2 cellular contexts compared by ENCODE assay signal in the genomic region with DNA sequence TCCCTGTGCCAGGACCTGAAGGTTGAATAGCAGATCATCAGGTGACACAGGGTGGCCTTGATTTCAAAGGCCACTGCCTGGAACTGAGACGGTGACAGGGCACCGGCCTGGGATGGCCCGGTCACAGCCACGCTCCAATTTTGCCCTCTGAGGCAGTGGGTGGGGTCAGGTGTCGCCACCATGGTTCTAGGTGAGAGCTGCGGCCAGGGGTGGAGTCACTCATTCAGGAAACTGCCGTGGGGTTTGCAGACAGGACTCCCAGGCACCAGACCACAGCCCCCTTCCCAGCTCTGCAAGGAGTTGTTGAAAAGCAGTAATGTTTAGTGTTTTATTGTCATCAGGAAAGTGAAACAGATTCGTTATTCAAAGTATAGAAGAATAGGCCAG.
TF ChIP-seq lines count a peak whose summit lies in the region.

No MANE protein-coding gene starts in this region.

TF ChIP-seq in liver, 16 proteins besides CTCF, POLR2A, EP300 and RAD21:
- TF ChIP-seq MAX (IDR thresholded peaks at IDR 0.05), result peak; percentile 98
- peak in 1 of 2 donors; percentile 75 for TF ChIP-seq JUND (IDR thresholded peaks at IDR 0.05)
- TF ChIP-seq, protein P1, sequence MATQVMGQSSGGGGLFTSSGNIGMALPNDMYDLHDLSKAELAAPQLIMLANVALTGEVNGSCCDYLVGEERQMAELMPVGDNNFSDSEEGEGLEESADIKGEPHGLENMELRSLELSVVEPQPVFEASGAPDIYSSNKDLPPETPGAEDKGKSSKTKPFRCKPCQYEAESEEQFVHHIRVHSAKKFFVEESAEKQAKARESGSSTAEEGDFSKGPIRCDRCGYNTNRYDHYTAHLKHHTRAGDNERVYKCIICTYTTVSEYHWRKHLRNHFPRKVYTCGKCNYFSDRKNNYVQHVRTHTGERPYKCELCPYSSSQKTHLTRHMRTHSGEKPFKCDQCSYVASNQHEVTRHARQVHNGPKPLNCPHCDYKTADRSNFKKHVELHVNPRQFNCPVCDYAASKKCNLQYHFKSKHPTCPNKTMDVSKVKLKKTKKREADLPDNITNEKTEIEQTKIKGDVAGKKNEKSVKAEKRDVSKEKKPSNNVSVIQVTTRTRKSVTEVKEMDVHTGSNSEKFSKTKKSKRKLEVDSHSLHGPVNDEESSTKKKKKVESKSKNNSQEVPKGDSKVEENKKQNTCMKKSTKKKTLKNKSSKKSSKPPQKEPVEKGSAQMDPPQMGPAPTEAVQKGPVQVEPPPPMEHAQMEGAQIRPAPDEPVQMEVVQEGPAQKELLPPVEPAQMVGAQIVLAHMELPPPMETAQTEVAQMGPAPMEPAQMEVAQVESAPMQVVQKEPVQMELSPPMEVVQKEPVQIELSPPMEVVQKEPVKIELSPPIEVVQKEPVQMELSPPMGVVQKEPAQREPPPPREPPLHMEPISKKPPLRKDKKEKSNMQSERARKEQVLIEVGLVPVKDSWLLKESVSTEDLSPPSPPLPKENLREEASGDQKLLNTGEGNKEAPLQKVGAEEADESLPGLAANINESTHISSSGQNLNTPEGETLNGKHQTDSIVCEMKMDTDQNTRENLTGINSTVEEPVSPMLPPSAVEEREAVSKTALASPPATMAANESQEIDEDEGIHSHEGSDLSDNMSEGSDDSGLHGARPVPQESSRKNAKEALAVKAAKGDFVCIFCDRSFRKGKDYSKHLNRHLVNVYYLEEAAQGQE (IDR thresholded peaks at IDR 0.05), result peak; percentile 89
- TF ChIP-seq SP1 (IDR thresholded peaks at IDR 0.05), result peak; percentile 100
- TF ChIP-seq TAF1 (conservative IDR thresholded peaks at IDR 0.05), result peak; percentile 83
- peak in 1 of 2 donors; percentile 88 for TF ChIP-seq EGR1 (IDR thresholded peaks at IDR 0.05; ENCODE audit: low read depth in 2 of 2)
- TF ChIP-seq FOXA2 (IDR thresholded peaks at IDR 0.05), result peak; percentile 57
- TF ChIP-seq NR2F2 (IDR thresholded peaks at IDR 0.05), result peak; percentile 75
- peak in 1 of 2 donors; percentile 65 for TF ChIP-seq GABPA (IDR thresholded peaks at IDR 0.05 in 1 of 2, conservative IDR thresholded peaks at IDR 0.05 in 1 of 2)
- peak; percentile 95 to 97 for TF ChIP-seq HNF4A (conservative IDR thresholded peaks at IDR 0.05)
- peak; percentile 80 for TF ChIP-seq HNF4G (IDR thresholded peaks at IDR 0.05)
- peak; percentile 100 for TF ChIP-seq RXRA (IDR thresholded peaks at IDR 0.05)
- peak; percentile 80 for TF ChIP-seq ATF3 (IDR thresholded peaks at IDR 0.05)
- peak; percentile 89 for TF ChIP-seq YY1 (IDR thresholded peaks at IDR 0.05)
- peak; percentile 80 for TF ChIP-seq FOXA1 (IDR thresholded peaks at IDR 0.05)
- TF ChIP-seq, protein P2, sequence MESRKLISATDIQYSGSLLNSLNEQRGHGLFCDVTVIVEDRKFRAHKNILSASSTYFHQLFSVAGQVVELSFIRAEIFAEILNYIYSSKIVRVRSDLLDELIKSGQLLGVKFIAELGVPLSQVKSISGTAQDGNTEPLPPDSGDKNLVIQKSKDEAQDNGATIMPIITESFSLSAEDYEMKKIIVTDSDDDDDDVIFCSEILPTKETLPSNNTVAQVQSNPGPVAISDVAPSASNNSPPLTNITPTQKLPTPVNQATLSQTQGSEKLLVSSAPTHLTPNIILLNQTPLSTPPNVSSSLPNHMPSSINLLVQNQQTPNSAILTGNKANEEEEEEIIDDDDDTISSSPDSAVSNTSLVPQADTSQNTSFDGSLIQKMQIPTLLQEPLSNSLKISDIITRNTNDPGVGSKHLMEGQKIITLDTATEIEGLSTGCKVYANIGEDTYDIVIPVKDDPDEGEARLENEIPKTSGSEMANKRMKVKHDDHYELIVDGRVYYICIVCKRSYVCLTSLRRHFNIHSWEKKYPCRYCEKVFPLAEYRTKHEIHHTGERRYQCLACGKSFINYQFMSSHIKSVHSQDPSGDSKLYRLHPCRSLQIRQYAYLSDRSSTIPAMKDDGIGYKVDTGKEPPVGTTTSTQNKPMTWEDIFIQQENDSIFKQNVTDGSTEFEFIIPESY (IDR thresholded peaks at IDR 0.05), result peak; percentile 92

TF ChIP-seq in HepG2, 621 proteins besides CTCF, POLR2A, EP300 and RAD21:
- TF ChIP-seq KDM4B (CRISPR knock-in tag; IDR thresholded peaks at IDR 0.05) (no peak), TBP (CRISPR knock-in tag; IDR thresholded peaks at IDR 0.05) (no peak), ISL2 (CRISPR knock-in tag; IDR thresholded peaks at IDR 0.05) (no peak), CEBPZ (IDR thresholded peaks at IDR 0.05; ENCODE audit: low read length) (no peak), ZNF232 (CRISPR knock-in tag; IDR thresholded peaks at IDR 0.05; ENCODE audit: borderline replicate concordance) (no peak), NFYB (CRISPR knock-in tag; IDR thresholded peaks at IDR 0.05) (no peak), HCFC1 (IDR thresholded peaks at IDR 0.05; ENCODE audit: low read depth, low read length) (no peak), ZNF354B (CRISPR knock-in tag; IDR thresholded peaks at IDR 0.05) (no peak), HMG20A (CRISPR knock-in tag; IDR thresholded peaks at IDR 0.05; ENCODE audit: borderline replicate concordance) (no peak), PREB (CRISPR knock-in tag; IDR thresholded peaks at IDR 0.05) (no peak), ZSCAN21 (CRISPR knock-in tag; IDR thresholded peaks at IDR 0.05; ENCODE audit: borderline replicate concordance) (no peak), ZSCAN22 (CRISPR knock-in tag; IDR thresholded peaks at IDR 0.05) (no peak), TERF1 (CRISPR knock-in tag; IDR thresholded peaks at IDR 0.05) (no peak), SMC3 (IDR thresholded peaks at IDR 0.05; ENCODE audit: low read length) (no peak), ZNF772 (CRISPR knock-in tag; IDR thresholded peaks at IDR 0.05) (no peak), SSRP1 (CRISPR knock-in tag; IDR thresholded peaks at IDR 0.05) (no peak), TP53 (CRISPR knock-in tag; conservative IDR thresholded peaks at IDR 0.05) (no peak)
- TF ChIP-seq, protein P3, sequence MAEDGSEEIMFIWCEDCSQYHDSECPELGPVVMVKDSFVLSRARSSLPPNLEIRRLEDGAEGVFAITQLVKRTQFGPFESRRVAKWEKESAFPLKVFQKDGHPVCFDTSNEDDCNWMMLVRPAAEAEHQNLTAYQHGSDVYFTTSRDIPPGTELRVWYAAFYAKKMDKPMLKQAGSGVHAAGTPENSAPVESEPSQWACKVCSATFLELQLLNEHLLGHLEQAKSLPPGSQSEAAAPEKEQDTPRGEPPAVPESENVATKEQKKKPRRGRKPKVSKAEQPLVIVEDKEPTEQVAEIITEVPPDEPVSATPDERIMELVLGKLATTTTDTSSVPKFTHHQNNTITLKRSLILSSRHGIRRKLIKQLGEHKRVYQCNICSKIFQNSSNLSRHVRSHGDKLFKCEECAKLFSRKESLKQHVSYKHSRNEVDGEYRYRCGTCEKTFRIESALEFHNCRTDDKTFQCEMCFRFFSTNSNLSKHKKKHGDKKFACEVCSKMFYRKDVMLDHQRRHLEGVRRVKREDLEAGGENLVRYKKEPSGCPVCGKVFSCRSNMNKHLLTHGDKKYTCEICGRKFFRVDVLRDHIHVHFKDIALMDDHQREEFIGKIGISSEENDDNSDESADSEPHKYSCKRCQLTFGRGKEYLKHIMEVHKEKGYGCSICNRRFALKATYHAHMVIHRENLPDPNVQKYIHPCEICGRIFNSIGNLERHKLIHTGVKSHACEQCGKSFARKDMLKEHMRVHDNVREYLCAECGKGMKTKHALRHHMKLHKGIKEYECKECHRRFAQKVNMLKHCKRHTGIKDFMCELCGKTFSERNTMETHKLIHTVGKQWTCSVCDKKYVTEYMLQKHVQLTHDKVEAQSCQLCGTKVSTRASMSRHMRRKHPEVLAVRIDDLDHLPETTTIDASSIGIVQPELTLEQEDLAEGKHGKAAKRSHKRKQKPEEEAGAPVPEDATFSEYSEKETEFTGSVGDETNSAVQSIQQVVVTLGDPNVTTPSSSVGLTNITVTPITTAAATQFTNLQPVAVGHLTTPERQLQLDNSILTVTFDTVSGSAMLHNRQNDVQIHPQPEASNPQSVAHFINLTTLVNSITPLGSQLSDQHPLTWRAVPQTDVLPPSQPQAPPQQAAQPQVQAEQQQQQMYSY (CRISPR knock-in tag; IDR thresholded peaks at IDR 0.05), result no peak
- TF ChIP-seq, protein P4, sequence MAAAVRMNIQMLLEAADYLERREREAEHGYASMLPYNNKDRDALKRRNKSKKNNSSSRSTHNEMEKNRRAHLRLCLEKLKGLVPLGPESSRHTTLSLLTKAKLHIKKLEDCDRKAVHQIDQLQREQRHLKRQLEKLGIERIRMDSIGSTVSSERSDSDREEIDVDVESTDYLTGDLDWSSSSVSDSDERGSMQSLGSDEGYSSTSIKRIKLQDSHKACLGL (CRISPR knock-in tag; IDR thresholded peaks at IDR 0.05), result no peak
- TF ChIP-seq, protein P1 (IDR thresholded peaks at IDR 0.05; ENCODE audit: borderline replicate concordance in 1 of 2, low read depth in 1 of 2, low read length in 2 of 2), result no peak
